In the genomic region with DNA sequence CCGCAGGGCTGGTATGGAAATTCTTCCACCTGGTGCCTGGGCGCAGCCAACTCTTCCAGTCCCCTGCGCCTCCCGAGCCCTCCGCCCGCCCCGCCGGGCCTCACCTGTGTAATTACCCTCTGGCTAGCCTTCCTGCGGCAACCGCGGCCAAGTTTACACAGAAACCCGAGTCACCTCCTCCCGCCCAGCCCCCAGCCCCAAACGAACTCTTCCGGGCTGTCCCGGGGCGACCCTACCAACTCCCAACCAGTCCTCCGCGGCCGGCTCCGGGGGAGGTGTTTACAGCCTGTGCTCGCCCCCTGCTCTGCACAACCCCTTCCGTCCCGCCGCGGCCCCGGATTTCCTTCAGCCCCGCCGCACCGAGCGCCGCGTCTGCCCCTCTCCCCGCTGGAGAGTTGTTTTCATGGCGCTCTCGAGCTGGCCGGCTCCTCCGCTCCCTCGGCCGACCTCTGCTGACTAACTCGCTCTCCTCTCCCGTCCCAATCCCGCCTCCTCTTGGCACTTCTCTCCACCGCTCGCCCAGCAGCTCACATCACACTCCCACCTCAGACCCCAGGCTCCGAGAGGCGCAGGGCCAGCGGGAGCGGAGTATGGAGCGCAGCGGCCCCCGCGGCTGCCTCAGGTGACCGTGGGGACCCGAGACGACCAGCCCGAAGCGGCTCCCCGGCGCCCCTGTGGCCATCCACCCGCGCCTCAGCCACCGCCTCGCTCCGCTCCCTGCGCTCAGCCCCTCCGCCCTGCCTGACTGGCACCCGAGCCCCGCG, we compare ENCODE assay signal across 8 cellular contexts. TPM values are rescaled to one million over a fixed set of nuclear protein-coding genes. Genes with fewer than 3 reads are reported as not detected.
DNase-seq lines count a peak whose midpoint lies in the region; ATAC-seq and TF ChIP-seq lines count a peak whose summit lies in the region.

No MANE protein-coding gene starts in this region.

- H3K4me1 Mint-ChIP-seq in brain, result peaks cover 49% of the 10 kb centered on the region

- peaks cover 0 to 3% (median 0%) of the 10 kb centered on the region in 5 experiments for H3K9me3 Mint-ChIP-seq in brain

- ATAC-seq in GM21825 (IDR thresholded peaks at IDR 0.05; ENCODE audit: unreplicated experiment), result peak; percentile 14
- ATAC-seq in HG03457 (IDR thresholded peaks at IDR 0.05; ENCODE audit: unreplicated experiment), result no peak

- peak in 1 of 2 experiments; percentile 38 for TF ChIP-seq CTCF in brain (conservative IDR thresholded peaks at IDR 0.05)

- peaks cover 18% of the 10 kb centered on the region for H3K36me3 Mint-ChIP-seq in brain

- peak overlapping the region; percentile 98 to 100 (median 99) for H3K27ac Mint-ChIP-seq in brain

- peak overlapping the region; percentile 95 to 100 (median 98) for H3K4me3 Mint-ChIP-seq in brain

- H3K4me3 ChIP-seq in skin epidermis, result peak overlapping the region; percentile 57 to 98 (median 88)

- DNase-seq in ELF-1 (ENCODE audit: low read depth, low spot score), result peak; percentile 73
- peak; percentile 56 for DNase-seq in LHCN-M2 (ENCODE audit: low read depth)
- peak; percentile 73 for DNase-seq in UCSD-AML1 (lab: John Stamatoyannopoulos, UW; ENCODE audit: unreplicated experiment)
- peak; percentile 51 for DNase-seq in iPS-NIHi11 (ENCODE audit: low spot score)

- peaks cover 11% of the 10 kb centered on the region for H3K27me3 Mint-ChIP-seq in brain

- H3K27ac ChIP-seq in skin epidermis, result peak overlapping the region; percentile 83 to 100 (median 96)

RNA-seq across cellular contexts. Expression of gene ATOSA, which starts 0.5 kb away (rescaled TPM):
- 8.7 and 11.1 TPM in 2 replicates for total RNA-seq in LHCN-M2 (2014; rRNA removed)
- 6.0 TPM for polyA plus RNA-seq in LHCN-M2 (2012)
- 5.6 TPM for polyA plus RNA-seq in brain (ENCODE audit: insufficient read depth, low read depth, low replicate concordance)
